20 cellular contexts compared by ENCODE assay signal in genomic region chr5:138448070-138448469, GRCh38.
"Had no signal": no experiment of that assay in that cellular context is flagged by ENCODE, and none has a peak within 500 bp of the region (broad histone marks: within the 10 kb centered on the region; RNA-seq: fewer than 3 reads in every experiment).

No MANE protein-coding gene starts in this region.

- H3K4me1 ChIP-seq: foreskin keratinocyte had no signal

- H3K4me3 Mint-ChIP-seq: activated CD4-positive, alpha-beta memory T cell treated with anti-CD3 and anti-CD28 coated beads, Interleukin-2, amount 10 ng/mL, durations not matched to agents 7 days and 5 days; activated CD8-positive, alpha-beta memory T cell treated with anti-CD3 and anti-CD28 coated beads, Interleukin-2, amount 10 ng/mL, durations not matched to agents 7 days and 5 days; endodermal cell; naive B cell; stimulated activated memory B cell treated with anti-CD40 and anti-IgM and Interleukin-4, amounts not matched to agents 10 μg/mL and 1 μg/mL and 100 μg/mL, for 72 hours had no signal

- H3K9me3 ChIP-seq: left ventricle myocardium inferior, mucosa of descending colon, sigmoid colon, thoracic aorta, upper lobe of left lung had no signal

- H3K27ac Mint-ChIP-seq: activated CD4-positive, alpha-beta memory T cell treated with anti-CD3 and anti-CD28 coated beads, Interleukin-2, amount 10 ng/mL, durations not matched to agents 7 days and 5 days; activated CD8-positive, alpha-beta memory T cell treated with anti-CD3 and anti-CD28 coated beads, Interleukin-2, amount 10 ng/mL, durations not matched to agents 7 days and 5 days; endodermal cell; stimulated activated memory B cell treated with anti-CD40 and anti-IgM and Interleukin-4, amounts not matched to agents 10 μg/mL and 1 μg/mL and 100 μg/mL, for 72 hours had no signal

- H3K27ac ChIP-seq: epithelial cell of prostate, foreskin keratinocyte, left ventricle myocardium inferior, sigmoid colon, thoracic aorta, upper lobe of left lung had no signal

- H3K36me3 ChIP-seq: left ventricle myocardium inferior, thoracic aorta, upper lobe of left lung had no signal

- ATAC-seq: activated CD8-positive, alpha-beta memory T cell treated with anti-CD3 and anti-CD28 coated beads, Interleukin-2, amount 10 ng/mL, durations not matched to agents 7 days and 5 days; foreskin keratinocyte; mucosa of descending colon; stimulated activated memory B cell treated with anti-CD40 and anti-IgM and Interleukin-4, amounts not matched to agents 10 μg/mL and 1 μg/mL and 100 μg/mL, for 72 hours had no signal

- H3K9me3 Mint-ChIP-seq: activated CD4-positive, alpha-beta memory T cell treated with anti-CD3 and anti-CD28 coated beads, Interleukin-2, amount 10 ng/mL, durations not matched to agents 7 days and 5 days; endodermal cell; naive B cell; stimulated activated memory B cell treated with anti-CD40 and anti-IgM and Interleukin-4, amounts not matched to agents 10 μg/mL and 1 μg/mL and 100 μg/mL, for 72 hours had no signal

- H3K36me3 Mint-ChIP-seq: activated CD8-positive, alpha-beta memory T cell treated with anti-CD3 and anti-CD28 coated beads, Interleukin-2, amount 10 ng/mL, durations not matched to agents 7 days and 5 days; naive B cell; stimulated activated memory B cell treated with anti-CD40 and anti-IgM and Interleukin-4, amounts not matched to agents 10 μg/mL and 1 μg/mL and 100 μg/mL, for 72 hours had no signal

- H3K27me3 Mint-ChIP-seq: stimulated activated memory B cell treated with anti-CD40 and anti-IgM and Interleukin-4, amounts not matched to agents 10 μg/mL and 1 μg/mL and 100 μg/mL, for 72 hours had no signal

- H3K27me3 ChIP-seq: foreskin keratinocyte, sigmoid colon, upper lobe of left lung had no signal

- H3K4me3 ChIP-seq: left ventricle myocardium inferior, mucosa of descending colon, sigmoid colon, thoracic aorta, upper lobe of left lung had no signal

- DNase-seq: activated CD4-positive, alpha-beta memory T cell treated with anti-CD3 and anti-CD28 coated beads, Interleukin-2, amount 10 ng/mL, durations not matched to agents 7 days and 5 days; activated CD4-positive, alpha-beta T cell treated with anti-CD3 and anti-CD28 coated beads for 48 hours; activated CD4-positive, CD25-positive, alpha-beta regulatory T cell; activated CD8-positive, alpha-beta memory T cell treated with anti-CD3 and anti-CD28 coated beads, Interleukin-2, amount 10 ng/mL, durations not matched to agents 7 days and 5 days; activated naive CD4-positive, alpha-beta T cell; endodermal cell; foreskin keratinocyte; hippocampal formation; kidney; left ventricle myocardium inferior; naive B cell; sigmoid colon; stimulated activated CD4-positive, alpha-beta T cell treated with anti-CD3 and anti-CD28 coated beads, Interleukin-4, amount 100 ng/mL, for 4 hours; T-helper 1 cell; T-helper 9 cell; upper lobe of left lung had no signal
